8 cellular contexts compared by ENCODE assay signal in genomic region chr2:26770986-26771586, GRCh38. TPM values are rescaled to one million over a fixed set of nuclear protein-coding genes. Genes with fewer than 3 reads are reported as not detected.
DNase-seq lines count a peak whose midpoint lies in the region; ATAC-seq and TF ChIP-seq lines count a peak whose summit lies in the region.

No MANE protein-coding gene starts in this region.

- no peak overlapping the region for H3K4me3 Mint-ChIP-seq in T-helper 2 cell treated with Interferon-gamma antibody and Interleukin-4, amounts not matched to agents 5 μg/mL and 100 μg/mL, for 36 hours

- H3K4me1 Mint-ChIP-seq in T-helper 2 cell treated with Interferon-gamma antibody and Interleukin-4, amounts not matched to agents 5 μg/mL and 100 μg/mL, for 36 hours (ENCODE audit: low read depth) = peaks cover 24% of the 10 kb centered on the region

- no peak overlapping the region for H3K4me3 ChIP-seq in epithelial cell of esophagus (ENCODE audit: low read length)

- ATAC-seq in GM21390 (IDR thresholded peaks at IDR 0.05; ENCODE audit: unreplicated experiment) (no peak), GM18907 (IDR thresholded peaks at IDR 0.05; ENCODE audit: unreplicated experiment) (no peak)

- peak overlapping the region; percentile 66 for H3K27ac Mint-ChIP-seq in T-helper 2 cell treated with Interferon-gamma antibody and Interleukin-4, amounts not matched to agents 5 μg/mL and 100 μg/mL, for 36 hours

- H3K27me3 Mint-ChIP-seq in T-helper 2 cell treated with Interferon-gamma antibody and Interleukin-4, amounts not matched to agents 5 μg/mL and 100 μg/mL, for 36 hours (ENCODE audit: low read depth) = no peaks in the 10 kb centered on the region

- peak; percentile 54 for TF ChIP-seq CTCF in epithelial cell of esophagus (IDR thresholded peaks at IDR 0.05; ENCODE audit: insufficient read depth, low read depth, low read length, missing control alignments)

- no peaks in the 10 kb centered on the region for H3K9me3 Mint-ChIP-seq in T-helper 2 cell treated with Interferon-gamma antibody and Interleukin-4, amounts not matched to agents 5 μg/mL and 100 μg/mL, for 36 hours

- DNase-seq in stimulated activated CD4-positive, alpha-beta T cell treated with anti-CD3 and anti-CD28 coated beads, Interleukin-1b, Interleukin-23, amount 100 ng/mL, for 48 hours = peak; percentile 41
- no peak for DNase-seq in stimulated activated CD4-positive, alpha-beta T cell treated with anti-CD3 and anti-CD28 coated beads, Interleukin-12 subunit alpha, Interleukin-12 subunit beta, amount 100 ng/mL, for 4 hours
- no peak for DNase-seq in T-helper 2 cell treated with Interferon-gamma antibody and Interleukin-4, amounts not matched to agents 5 μg/mL and 100 μg/mL, for 36 hours (ENCODE audit: low spot score)
- DNase-seq in epithelial cell of esophagus (ENCODE audit: low read depth) (peak; percentile 89), myocyte (ENCODE audit: low read depth) (peak; percentile 84), activated gamma-delta T cell treated with Interleukin-2 at 50 U/mL for 16 hours (no peak)

- H3K36me3 Mint-ChIP-seq in T-helper 2 cell treated with Interferon-gamma antibody and Interleukin-4, amounts not matched to agents 5 μg/mL and 100 μg/mL, for 36 hours (ENCODE audit: low read depth) = peaks cover 5% of the 10 kb centered on the region

RNA-seq across cellular contexts. Expression of gene SLC35F6, which starts 7.0 kb away (rescaled TPM):
- 31.3 and 36.6 TPM in 2 replicates for total RNA-seq in myocyte
- 29.8 TPM for polyA plus RNA-seq in myocyte (2012)

RNA-seq across cellular contexts. Expression of gene CENPA, which starts 14.8 kb away (rescaled TPM):
- total RNA-seq in myocyte = 1.5 and 2.1 TPM in 2 replicates
- 2.1 TPM for polyA plus RNA-seq in myocyte (2012)

Comparison
In these comparisons a context has a peak if more than half of its experiments do, and no peak if none do; other contexts are left out.
1. DNase-seq: peak in stimulated activated CD4-positive, alpha-beta T cell treated with anti-CD3 and anti-CD28 coated beads, Interleukin-1b, Interleukin-23, amount 100 ng/mL, for 48 hours (single experiment), epithelial cell of esophagus (single experiment) and myocyte (single experiment); none in stimulated activated CD4-positive, alpha-beta T cell treated with anti-CD3 and anti-CD28 coated beads, Interleukin-12 subunit alpha, Interleukin-12 subunit beta, amount 100 ng/mL, for 4 hours (single experiment), T-helper 2 cell treated with Interferon-gamma antibody and Interleukin-4, amounts not matched to agents 5 μg/mL and 100 μg/mL, for 36 hours (single experiment) and activated gamma-delta T cell treated with Interleukin-2 at 50 U/mL for 16 hours (single experiment).